Comparison of ENCODE assay signal across 1 cellular context in the genomic region with DNA sequence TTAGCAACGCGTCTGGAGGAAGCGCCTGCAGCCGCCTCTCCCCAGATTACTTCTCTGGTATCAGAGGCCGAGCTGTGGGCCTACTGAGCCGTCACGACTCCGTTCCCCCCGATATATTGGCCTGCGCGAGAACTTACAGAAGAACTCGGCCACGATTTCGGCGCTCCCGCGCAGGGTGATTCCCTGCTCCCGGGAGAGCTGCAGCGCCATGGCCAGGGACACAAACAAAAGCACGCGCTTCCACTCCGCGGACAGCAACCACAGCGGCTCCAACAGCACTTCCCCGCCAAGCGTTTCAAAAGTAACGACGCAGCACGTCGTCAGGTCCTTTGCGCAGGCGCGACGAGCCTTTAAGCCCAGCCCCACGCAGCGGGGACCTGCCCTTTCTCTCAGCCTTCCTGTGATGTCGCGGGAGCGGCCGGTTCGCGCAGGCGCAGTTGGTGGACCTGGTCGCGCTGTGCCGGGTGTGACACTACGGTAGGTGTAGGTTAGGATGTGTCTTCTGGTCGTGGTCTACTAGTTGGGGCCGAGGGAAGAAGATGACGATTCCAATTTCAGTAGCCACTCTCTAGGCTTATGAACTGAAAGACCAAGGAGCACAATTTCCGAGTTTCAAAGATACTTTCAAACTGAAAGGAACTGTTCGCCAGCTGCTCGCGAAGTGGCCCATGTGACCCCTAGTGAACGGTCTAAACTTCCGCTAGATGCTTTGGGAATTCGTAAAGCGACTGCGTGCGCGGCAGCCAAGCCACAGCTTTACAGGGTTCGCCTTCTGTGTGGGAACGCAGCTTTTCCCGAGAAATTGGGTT.
TF ChIP-seq lines count a peak whose summit lies in the region.

Gene MAD2L1 (minus strand): TSS at position 324 of the 809 bp plus-strand sequence. CDS start 114 bp downstream, at position 210.

TF ChIP-seq in HepG2, 621 proteins besides CTCF, POLR2A, EP300 and RAD21 (continued from another document and continues in another):
- TF ChIP-seq AHDC1 (CRISPR knock-in tag; IDR thresholded peaks at IDR 0.05; ENCODE audit: borderline replicate concordance) (no peak), NCOA1 (CRISPR knock-in tag; IDR thresholded peaks at IDR 0.05) (no peak), IKZF4 (CRISPR knock-in tag; IDR thresholded peaks at IDR 0.05; ENCODE audit: borderline replicate concordance, low read depth, not compliant biosample characterization) (peak; percentile 53), GATAD2A (CRISPR knock-in tag; IDR thresholded peaks at IDR 0.05) (0 out of 2 replicates have a peak, but pooled peaks have one; percentile 0), ARID2 (CRISPR knock-in tag; IDR thresholded peaks at IDR 0.05; ENCODE audit: borderline replicate concordance) (peak; percentile 68), KLF16 (CRISPR knock-in tag; IDR thresholded peaks at IDR 0.05) (peak in 1 of 2 experiments; percentile 44; a peak in 1 of 4 replicates), THYN1 (CRISPR knock-in tag; IDR thresholded peaks at IDR 0.05; ENCODE audit: borderline replicate concordance, low read depth) (no peak), ZFP36L2 (CRISPR knock-in tag; IDR thresholded peaks at IDR 0.05) (no peak), CBX5 (CRISPR knock-in tag; IDR thresholded peaks at IDR 0.05; ENCODE audit: borderline replicate concordance) (no peak; the same call in 1 of the 2 replicates), ZNF280B (CRISPR knock-in tag; IDR thresholded peaks at IDR 0.05; ENCODE audit: borderline replicate concordance) (peak; percentile 91), CREB3 (CRISPR knock-in tag; IDR thresholded peaks at IDR 0.05) (no peak), NR2F2 (IDR thresholded peaks at IDR 0.05; ENCODE audit: borderline replicate concordance, low read depth) (no peak), ZNF580 (CRISPR knock-in tag; IDR thresholded peaks at IDR 0.05; ENCODE audit: borderline replicate concordance, low read depth) (no peak), HOXA3 (CRISPR knock-in tag; IDR thresholded peaks at IDR 0.05) (peak; percentile 62), ZEB1 (IDR thresholded peaks at IDR 0.05; ENCODE audit: insufficient replicate concordance, low read depth) (no peak), SETDB1 (CRISPR knock-in tag; IDR thresholded peaks at IDR 0.05; ENCODE audit: borderline replicate concordance) (no peak), RBAK (CRISPR knock-in tag; IDR thresholded peaks at IDR 0.05) (no peak; the same call in 1 of the 2 replicates), REL (CRISPR knock-in tag; conservative IDR thresholded peaks at IDR 0.05) (peak; percentile 93; the same call in 1 of the 2 replicates), ZNF260 (CRISPR knock-in tag; IDR thresholded peaks at IDR 0.05; ENCODE audit: borderline replicate concordance, low read depth) (no peak), ZNF773 (CRISPR knock-in tag; IDR thresholded peaks at IDR 0.05; ENCODE audit: borderline replicate concordance) (no peak), HMG20A (CRISPR knock-in tag; IDR thresholded peaks at IDR 0.05; ENCODE audit: borderline replicate concordance) (no peak), ZFP36L1 (CRISPR knock-in tag; IDR thresholded peaks at IDR 0.05) (peak; percentile 74), ZNF350 (CRISPR knock-in tag; IDR thresholded peaks at IDR 0.05; ENCODE audit: borderline replicate concordance, low read depth) (peak; percentile 95; the same call in 1 of the 2 replicates), AGO2 (optimal IDR thresholded peaks at IDR 0.05; ENCODE audit: low read depth, low read length) (peak; percentile 39), RARA (CRISPR knock-in tag; IDR thresholded peaks at IDR 0.05) (peak; percentile 5; the same call in 1 of the 2 replicates), ZNF550 (CRISPR knock-in tag; IDR thresholded peaks at IDR 0.05; ENCODE audit: borderline replicate concordance) (no peak), STAT5B (CRISPR knock-in tag; IDR thresholded peaks at IDR 0.05) (no peak)
- TF ChIP-seq, protein P1, sequence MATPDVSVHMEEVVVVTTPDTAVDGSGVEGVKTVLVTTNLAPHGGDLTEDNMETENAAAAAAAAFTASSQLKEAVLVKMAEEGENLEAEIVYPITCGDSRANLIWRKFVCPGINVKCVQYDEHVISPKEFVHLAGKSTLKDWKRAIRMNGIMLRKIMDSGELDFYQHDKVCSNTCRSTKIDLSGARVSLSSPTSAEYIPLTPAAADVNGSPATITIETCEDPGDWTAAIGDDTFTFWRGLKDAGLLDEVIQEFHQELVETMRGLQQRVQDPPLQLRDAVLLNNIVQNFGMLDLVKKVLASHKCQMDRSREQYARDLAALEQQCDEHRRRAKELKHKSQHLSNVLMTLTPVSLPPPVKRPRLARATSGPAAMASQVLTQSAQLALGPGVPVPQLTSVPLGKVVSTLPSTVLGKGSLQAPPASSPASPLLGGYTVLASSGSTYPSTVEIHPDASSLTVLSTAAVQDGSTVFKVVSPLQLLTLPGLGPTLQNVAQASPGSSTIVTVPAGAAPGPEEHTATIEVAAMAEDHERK (CRISPR knock-in tag; IDR thresholded peaks at IDR 0.05; ENCODE audit: low read depth) = peak; percentile 83
- TF ChIP-seq, protein P2, sequence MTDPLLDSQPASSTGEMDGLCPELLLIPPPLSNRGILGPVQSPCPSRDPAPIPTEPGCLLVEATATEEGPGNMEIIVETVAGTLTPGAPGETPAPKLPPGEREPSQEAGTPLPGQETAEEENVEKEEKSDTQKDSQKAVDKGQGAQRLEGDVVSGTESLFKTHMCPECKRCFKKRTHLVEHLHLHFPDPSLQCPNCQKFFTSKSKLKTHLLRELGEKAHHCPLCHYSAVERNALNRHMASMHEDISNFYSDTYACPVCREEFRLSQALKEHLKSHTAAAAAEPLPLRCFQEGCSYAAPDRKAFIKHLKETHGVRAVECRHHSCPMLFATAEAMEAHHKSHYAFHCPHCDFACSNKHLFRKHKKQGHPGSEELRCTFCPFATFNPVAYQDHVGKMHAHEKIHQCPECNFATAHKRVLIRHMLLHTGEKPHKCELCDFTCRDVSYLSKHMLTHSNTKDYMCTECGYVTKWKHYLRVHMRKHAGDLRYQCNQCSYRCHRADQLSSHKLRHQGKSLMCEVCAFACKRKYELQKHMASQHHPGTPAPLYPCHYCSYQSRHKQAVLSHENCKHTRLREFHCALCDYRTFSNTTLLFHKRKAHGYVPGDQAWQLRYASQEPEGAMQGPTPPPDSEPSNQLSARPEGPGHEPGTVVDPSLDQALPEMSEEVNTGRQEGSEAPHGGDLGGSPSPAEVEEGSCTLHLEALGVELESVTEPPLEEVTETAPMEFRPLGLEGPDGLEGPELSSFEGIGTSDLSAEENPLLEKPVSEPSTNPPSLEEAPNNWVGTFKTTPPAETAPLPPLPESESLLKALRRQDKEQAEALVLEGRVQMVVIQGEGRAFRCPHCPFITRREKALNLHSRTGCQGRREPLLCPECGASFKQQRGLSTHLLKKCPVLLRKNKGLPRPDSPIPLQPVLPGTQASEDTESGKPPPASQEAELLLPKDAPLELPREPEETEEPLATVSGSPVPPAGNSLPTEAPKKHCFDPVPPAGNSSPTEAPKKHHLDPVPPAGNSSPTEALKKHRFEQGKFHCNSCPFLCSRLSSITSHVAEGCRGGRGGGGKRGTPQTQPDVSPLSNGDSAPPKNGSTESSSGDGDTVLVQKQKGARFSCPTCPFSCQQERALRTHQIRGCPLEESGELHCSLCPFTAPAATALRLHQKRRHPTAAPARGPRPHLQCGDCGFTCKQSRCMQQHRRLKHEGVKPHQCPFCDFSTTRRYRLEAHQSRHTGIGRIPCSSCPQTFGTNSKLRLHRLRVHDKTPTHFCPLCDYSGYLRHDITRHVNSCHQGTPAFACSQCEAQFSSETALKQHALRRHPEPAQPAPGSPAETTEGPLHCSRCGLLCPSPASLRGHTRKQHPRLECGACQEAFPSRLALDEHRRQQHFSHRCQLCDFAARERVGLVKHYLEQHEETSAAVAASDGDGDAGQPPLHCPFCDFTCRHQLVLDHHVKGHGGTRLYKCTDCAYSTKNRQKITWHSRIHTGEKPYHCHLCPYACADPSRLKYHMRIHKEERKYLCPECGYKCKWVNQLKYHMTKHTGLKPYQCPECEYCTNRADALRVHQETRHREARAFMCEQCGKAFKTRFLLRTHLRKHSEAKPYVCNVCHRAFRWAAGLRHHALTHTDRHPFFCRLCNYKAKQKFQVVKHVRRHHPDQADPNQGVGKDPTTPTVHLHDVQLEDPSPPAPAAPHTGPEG (CRISPR knock-in tag; IDR thresholded peaks at IDR 0.05) = peak; percentile 27; the same call in 1 of the 2 replicates
- TF ChIP-seq, protein P3, sequence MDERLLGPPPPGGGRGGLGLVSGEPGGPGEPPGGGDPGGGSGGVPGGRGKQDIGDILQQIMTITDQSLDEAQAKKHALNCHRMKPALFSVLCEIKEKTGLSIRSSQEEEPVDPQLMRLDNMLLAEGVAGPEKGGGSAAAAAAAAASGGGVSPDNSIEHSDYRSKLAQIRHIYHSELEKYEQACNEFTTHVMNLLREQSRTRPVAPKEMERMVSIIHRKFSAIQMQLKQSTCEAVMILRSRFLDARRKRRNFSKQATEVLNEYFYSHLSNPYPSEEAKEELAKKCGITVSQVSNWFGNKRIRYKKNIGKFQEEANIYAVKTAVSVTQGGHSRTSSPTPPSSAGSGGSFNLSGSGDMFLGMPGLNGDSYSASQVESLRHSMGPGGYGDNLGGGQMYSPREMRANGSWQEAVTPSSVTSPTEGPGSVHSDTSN (CRISPR knock-in tag; IDR thresholded peaks at IDR 0.05) = no peak
- TF ChIP-seq, protein P4, sequence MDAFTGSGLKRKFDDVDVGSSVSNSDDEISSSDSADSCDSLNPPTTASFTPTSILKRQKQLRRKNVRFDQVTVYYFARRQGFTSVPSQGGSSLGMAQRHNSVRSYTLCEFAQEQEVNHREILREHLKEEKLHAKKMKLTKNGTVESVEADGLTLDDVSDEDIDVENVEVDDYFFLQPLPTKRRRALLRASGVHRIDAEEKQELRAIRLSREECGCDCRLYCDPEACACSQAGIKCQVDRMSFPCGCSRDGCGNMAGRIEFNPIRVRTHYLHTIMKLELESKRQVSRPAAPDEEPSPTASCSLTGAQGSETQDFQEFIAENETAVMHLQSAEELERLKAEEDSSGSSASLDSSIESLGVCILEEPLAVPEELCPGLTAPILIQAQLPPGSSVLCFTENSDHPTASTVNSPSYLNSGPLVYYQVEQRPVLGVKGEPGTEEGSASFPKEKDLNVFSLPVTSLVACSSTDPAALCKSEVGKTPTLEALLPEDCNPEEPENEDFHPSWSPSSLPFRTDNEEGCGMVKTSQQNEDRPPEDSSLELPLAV (CRISPR knock-in tag; conservative IDR thresholded peaks at IDR 0.05; ENCODE audit: low read depth) = no peak
- TF ChIP-seq, protein P5, sequence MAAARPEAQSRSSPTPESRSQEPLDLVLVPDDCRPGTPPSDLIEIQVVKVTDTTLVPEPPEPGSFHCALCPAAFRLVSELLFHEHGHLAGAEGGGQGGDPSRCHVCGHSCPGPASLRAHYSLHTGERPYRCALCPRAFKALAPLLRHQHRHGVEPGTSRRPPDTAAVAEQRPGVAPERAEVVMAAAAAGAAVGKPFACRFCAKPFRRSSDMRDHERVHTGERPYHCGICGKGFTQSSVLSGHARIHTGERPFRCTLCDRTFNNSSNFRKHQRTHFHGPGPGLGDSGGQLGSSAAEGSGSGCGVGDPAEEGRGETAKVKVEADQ (CRISPR knock-in tag; IDR thresholded peaks at IDR 0.05; ENCODE audit: borderline replicate concordance) = no peak
